In the genomic region with DNA sequence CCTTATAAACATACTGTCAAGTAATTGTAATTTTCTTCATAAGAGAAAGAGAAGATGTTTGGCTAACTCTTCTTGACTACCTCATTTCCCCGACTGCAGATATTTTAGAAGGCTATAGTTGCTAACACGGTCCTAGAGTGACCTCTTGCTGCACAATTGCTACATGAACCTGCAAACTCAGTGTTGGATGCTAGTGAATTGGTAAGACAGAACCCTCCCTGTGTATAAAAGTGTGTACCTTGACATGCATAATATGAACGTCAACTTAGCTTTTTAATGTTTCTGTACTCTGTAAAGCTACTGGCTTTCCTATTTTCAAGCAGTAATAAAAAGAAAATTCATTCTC, we compare ENCODE assay signal across 8 cellular contexts. TPM values are rescaled to one million over a fixed set of nuclear protein-coding genes. Genes with fewer than 3 reads are reported as not detected.
DNase-seq lines count a peak whose midpoint lies in the region; ATAC-seq, FAIRE-seq and TF ChIP-seq lines count a peak whose summit lies in the region.

No MANE protein-coding gene starts in this region.

- POLR2A ChIA-PET in naive thymus-derived CD8-positive, alpha-beta T cell (lab: Charles Lee): no interaction called here

- no peak overlapping the region for H3K4me3 Mint-ChIP-seq in activated T-helper 1 cell treated with anti-CD3 and anti-CD28 coated beads, Interleukin-12 subunit alpha, Interleukin-12 subunit beta, Interleukin-2, Interleukin-4 antibody, amounts not matched to agents 30 ng/mL and 10 ng/mL and 1 ng/mL, durations not matched to agents 14 hours and 24 hours and 36 hours
- H3K4me3 Mint-ChIP-seq in naive thymus-derived CD8-positive, alpha-beta T cell: no peak overlapping the region

- no peak overlapping the region for H3K27ac Mint-ChIP-seq in activated T-helper 1 cell treated with anti-CD3 and anti-CD28 coated beads, Interleukin-12 subunit alpha, Interleukin-12 subunit beta, Interleukin-2, Interleukin-4 antibody, amounts not matched to agents 30 ng/mL and 10 ng/mL and 1 ng/mL, durations not matched to agents 14 hours and 24 hours and 36 hours
- H3K27ac Mint-ChIP-seq in naive thymus-derived CD8-positive, alpha-beta T cell: no peak overlapping the region

- FAIRE-seq in GM19239 (lab: Jason Lieb, UNC): no peak

- DNase-seq in GM10266 (ENCODE audit: extremely low spot score): no peak
- DNase-seq in HT-29 (ENCODE audit: low spot score): peak; percentile 39
- DNase-seq in SK-N-DZ (ENCODE audit: low spot score): peak; percentile 50
- peak; percentile 8 for DNase-seq in iris pigment epithelial cell (ENCODE audit: low read depth)
- no peak for DNase-seq in activated T-helper 1 cell treated with anti-CD3 and anti-CD28 coated beads, Interleukin-12 subunit alpha, Interleukin-12 subunit beta, Interleukin-2, Interleukin-4 antibody, amounts not matched to agents 30 ng/mL and 10 ng/mL and 1 ng/mL, durations not matched to agents 14 hours and 24 hours and 36 hours (ENCODE audit: low spot score)
- no peak for DNase-seq in naive thymus-derived CD8-positive, alpha-beta T cell
- DNase-seq in GM19239 (ENCODE audit: insufficient read length, low spot score): no peak
- DNase-seq in hippocampal formation (lab: John Stamatoyannopoulos, UW): no peak

- H3K4me1 Mint-ChIP-seq in activated T-helper 1 cell treated with anti-CD3 and anti-CD28 coated beads, Interleukin-12 subunit alpha, Interleukin-12 subunit beta, Interleukin-2, Interleukin-4 antibody, amounts not matched to agents 30 ng/mL and 10 ng/mL and 1 ng/mL, durations not matched to agents 14 hours and 24 hours and 36 hours (ENCODE audit: low read depth): no peaks in the 10 kb centered on the region
- H3K4me1 Mint-ChIP-seq in naive thymus-derived CD8-positive, alpha-beta T cell: no peaks in the 10 kb centered on the region

- intact Hi-C loops in activated T-helper 1 cell treated with anti-CD3 and anti-CD28 coated beads, Interleukin-12 subunit alpha, Interleukin-12 subunit beta, Interleukin-2, Interleukin-4 antibody, amounts not matched to agents 30 ng/mL and 10 ng/mL and 1 ng/mL, durations not matched to agents 14 hours and 24 hours and 36 hours (cut with micrococcal nuclease): loop anchor here (2.0 to 5.0 kb wide), 3 partner anchors 107 to 1342 kb away; no protein-coding TSS in a partner anchor

- no peaks in the 10 kb centered on the region for H3K9me3 Mint-ChIP-seq in activated T-helper 1 cell treated with anti-CD3 and anti-CD28 coated beads, Interleukin-12 subunit alpha, Interleukin-12 subunit beta, Interleukin-2, Interleukin-4 antibody, amounts not matched to agents 30 ng/mL and 10 ng/mL and 1 ng/mL, durations not matched to agents 14 hours and 24 hours and 36 hours
- no peaks in the 10 kb centered on the region for H3K9me3 Mint-ChIP-seq in naive thymus-derived CD8-positive, alpha-beta T cell

- H3K27me3 Mint-ChIP-seq in activated T-helper 1 cell treated with anti-CD3 and anti-CD28 coated beads, Interleukin-12 subunit alpha, Interleukin-12 subunit beta, Interleukin-2, Interleukin-4 antibody, amounts not matched to agents 30 ng/mL and 10 ng/mL and 1 ng/mL, durations not matched to agents 14 hours and 24 hours and 36 hours (ENCODE audit: insufficient read depth): peaks cover 10% of the 10 kb centered on the region
- peaks cover 7 to 27% (median 11%) of the 10 kb centered on the region in 5 donors for H3K27me3 Mint-ChIP-seq in naive thymus-derived CD8-positive, alpha-beta T cell

- H3K36me3 Mint-ChIP-seq in activated T-helper 1 cell treated with anti-CD3 and anti-CD28 coated beads, Interleukin-12 subunit alpha, Interleukin-12 subunit beta, Interleukin-2, Interleukin-4 antibody, amounts not matched to agents 30 ng/mL and 10 ng/mL and 1 ng/mL, durations not matched to agents 14 hours and 24 hours and 36 hours (ENCODE audit: low read depth): no peaks in the 10 kb centered on the region
- H3K36me3 Mint-ChIP-seq in naive thymus-derived CD8-positive, alpha-beta T cell: no peaks in the 10 kb centered on the region

- no peak for ATAC-seq in naive thymus-derived CD8-positive, alpha-beta T cell

- TF ChIP-seq CTCF in GM10266 (IDR thresholded peaks at IDR 0.05; ENCODE audit: control insufficient read depth, insufficient read depth, low read depth, missing control alignments): peak; percentile 40

RNA-seq across cellular contexts. Expression of a gene that starts 46.7 kb away (rescaled TPM):
- not detected in 2 replicates for total RNA-seq in HT-29 (2014; rRNA removed; shearing (Covaris generic))
- not detected in 2 replicates for polyA plus RNA-seq in SK-N-DZ (2014; cell fraction: cytosol; rRNA removed)
- polyA plus RNA-seq in SK-N-DZ (2014; cell fraction: nucleus; rRNA removed): not detected in 2 replicates
- total RNA-seq in activated T-helper 1 cell treated with anti-CD3 and anti-CD28 coated beads, Interleukin-12 subunit alpha, Interleukin-12 subunit beta, Interleukin-2, Interleukin-4 antibody, amounts not matched to agents 30 ng/mL and 10 ng/mL and 1 ng/mL, durations not matched to agents 14 hours and 24 hours and 36 hours: not detected in 2 replicates
- not detected for total RNA-seq in naive thymus-derived CD8-positive, alpha-beta T cell
- polyA plus RNA-seq in naive thymus-derived CD8-positive, alpha-beta T cell: not detected

Comparison
In these comparisons a context has a peak if more than half of its experiments do, and no peak if none do; other contexts are left out.
1. DNase-seq: peak in HT-29 (single experiment), SK-N-DZ (single experiment) and iris pigment epithelial cell (single experiment); none in GM10266 (single experiment), activated T-helper 1 cell treated with anti-CD3 and anti-CD28 coated beads, Interleukin-12 subunit alpha, Interleukin-12 subunit beta, Interleukin-2, Interleukin-4 antibody, amounts not matched to agents 30 ng/mL and 10 ng/mL and 1 ng/mL, durations not matched to agents 14 hours and 24 hours and 36 hours (single experiment), naive thymus-derived CD8-positive, alpha-beta T cell (0 of 10), GM19239 (single experiment) and hippocampal formation (0 of 2).